ENCODE assay signal across 1 cellular context in the genomic region with DNA sequence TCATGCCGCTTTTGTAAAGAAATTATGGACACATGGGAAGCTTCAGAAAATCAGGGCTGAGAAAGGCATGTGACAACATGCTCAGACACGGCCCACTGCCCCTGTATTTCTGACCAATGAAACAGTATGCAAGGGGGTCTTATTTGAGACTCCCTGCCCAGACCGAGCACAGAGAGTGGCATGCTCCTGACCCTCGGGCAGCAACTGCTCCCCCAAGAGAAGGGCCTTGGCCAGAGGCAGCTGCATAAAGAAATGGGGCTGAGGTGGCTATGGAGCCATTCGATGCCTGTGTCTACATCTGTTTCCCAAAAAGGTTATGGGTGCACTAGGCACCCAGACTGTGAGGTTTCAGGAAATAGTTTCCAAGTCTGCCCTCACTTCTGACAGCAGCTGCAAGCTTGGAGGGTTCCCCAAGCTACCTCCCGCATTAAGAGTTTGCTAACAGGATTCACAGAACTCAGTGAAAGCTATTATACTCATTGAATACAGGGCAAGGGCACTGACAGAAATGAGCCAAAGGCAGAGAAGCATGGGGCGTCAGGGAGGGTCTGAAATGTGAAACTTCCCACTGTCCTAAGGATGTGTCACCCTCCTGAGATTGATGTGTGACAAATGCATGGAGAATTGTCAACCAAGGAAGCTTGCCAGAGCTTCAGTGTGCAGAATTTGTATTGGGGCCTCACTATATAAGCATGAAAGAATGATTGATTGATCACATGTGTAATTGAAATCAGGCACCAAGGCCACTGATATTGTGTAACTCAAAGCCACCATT.
A peak's percentile ranks its signal among the peaks of the same experiment; 100 is the strongest.
TF ChIP-seq lines count a peak whose summit lies in the region.

No MANE protein-coding gene starts in this region.

TF ChIP-seq in HepG2, 621 proteins besides CTCF, POLR2A, EP300 and RAD21:
- TF ChIP-seq POLR2AphosphoS2 (IDR thresholded peaks at IDR 0.05; ENCODE audit: low read depth, low read length) (no peak), ZNF761 (CRISPR knock-in tag; conservative IDR thresholded peaks at IDR 0.05) (no peak), CEBPB (IDR thresholded peaks at IDR 0.05; ENCODE audit: borderline replicate concordance, low read depth, low read length) (peak; percentile 43; the same call in 1 of the 2 replicates), ZNF724P (CRISPR knock-in tag; IDR thresholded peaks at IDR 0.05; ENCODE audit: borderline replicate concordance) (no peak), NCOR1 (IDR thresholded peaks at IDR 0.05; ENCODE audit: borderline replicate concordance, low read length) (no peak)
